In the genomic region with DNA sequence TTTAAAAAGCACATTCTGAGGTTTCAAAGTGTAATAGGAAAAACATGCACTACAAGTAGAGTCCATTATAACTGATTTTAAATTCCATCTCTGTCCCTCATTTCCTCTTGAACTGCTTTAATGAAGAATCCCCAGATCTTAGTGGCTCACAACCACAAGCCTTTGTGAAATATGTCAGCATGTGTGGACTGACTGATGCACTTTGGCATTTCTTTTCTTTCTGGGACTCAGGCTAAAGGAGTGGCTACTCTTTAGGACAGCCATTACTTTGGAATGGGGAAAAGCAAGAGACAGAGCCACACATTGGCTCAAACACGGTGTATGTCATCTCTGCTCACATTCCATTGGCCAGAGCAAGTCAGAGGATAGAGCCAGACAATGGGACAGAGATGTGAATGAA, we compare ENCODE assay signal across 34 cellular contexts.
"Had no signal": no experiment of that assay in that cellular context is flagged by ENCODE, and none has a peak within 500 bp of the region (broad histone marks: within the 10 kb centered on the region; RNA-seq: fewer than 3 reads in every experiment).

No MANE protein-coding gene starts in this region.

- H3K27ac Mint-ChIP-seq: activated B cell treated with CpG ODN at 0.5 μM for 24 hours; activated CD4-positive, alpha-beta memory T cell treated with anti-CD3 and anti-CD28 coated beads for 36 hours; activated CD8-positive, alpha-beta memory T cell treated with anti-CD3 and anti-CD28 coated beads, Interleukin-2, amount 10 ng/mL, durations not matched to agents 7 days and 5 days; activated CD8-positive, alpha-beta T cell treated with anti-CD3 and anti-CD28 coated beads, Interleukin-2, amount 10 ng/mL, durations not matched to agents 7 days and 5 days; activated naive CD4-positive, alpha-beta T cell treated with anti-CD3 and anti-CD28 coated beads for 36 hours; activated naive CD4-positive, alpha-beta T cell treated with anti-CD3 and anti-CD28 coated beads, Interleukin-2, amount 50 U/mL, for 24 hours; activated naive CD8-positive, alpha-beta T cell treated with anti-CD3 and anti-CD28 coated beads for 36 hours; activated naive CD8-positive, alpha-beta T cell treated with anti-CD3 and anti-CD28 coated beads, Interleukin-2, amount 50 U/mL, for 24 hours; activated T-helper 1 cell treated with anti-CD3 and anti-CD28 coated beads, Interleukin-12 subunit alpha, Interleukin-12 subunit beta, Interleukin-2, Interleukin-4 antibody, amounts not matched to agents 30 ng/mL and 10 ng/mL and 1 ng/mL, durations not matched to agents 14 hours and 24 hours and 36 hours; activated T-helper 2 cell treated with anti-CD3 and anti-CD28 coated beads, Interferon-gamma antibody, Interleukin-2, Interleukin-4, amounts not matched to agents 10 μg/mL and 5 μg/mL and 100 μg/mL, durations not matched to agents 14 hours and 24 hours and 36 hours; effector memory CD8-positive, alpha-beta T cell; T-helper 17 cell; T-helper 2 cell treated with Interferon-gamma antibody and Interleukin-4, amounts not matched to agents 5 μg/mL and 100 μg/mL, for 36 hours had no signal

- H3K4me1 ChIP-seq: adrenal gland, body of pancreas had no signal

- H3K27ac ChIP-seq: adrenal gland, body of pancreas, WERI-Rb-1 had no signal

- DNase-seq: activated B cell treated with CpG ODN at 0.5 μM for 24 hours; activated CD4-positive, alpha-beta memory T cell treated with anti-CD3 and anti-CD28 coated beads for 36 hours; activated CD4-positive, alpha-beta T cell treated with anti-CD3 and anti-CD28 coated beads for 48 hours; activated CD4-positive, alpha-beta T cell treated with anti-CD3 and anti-CD28 coated beads, Interleukin-2, amount 50 U/mL, for 1 hour; activated CD8-positive, alpha-beta memory T cell treated with anti-CD3 and anti-CD28 coated beads, Interleukin-2, amount 10 ng/mL, durations not matched to agents 7 days and 5 days; activated CD8-positive, alpha-beta memory T cell treated with anti-CD3 and anti-CD28 coated beads, Interleukin-2, amount 50 U/mL, for 4 hours; activated CD8-positive, alpha-beta T cell treated with anti-CD3 and anti-CD28 coated beads, Interleukin-2, amount 10 ng/mL, durations not matched to agents 7 days and 5 days; activated effector memory CD4-positive, alpha-beta T cell treated with anti-CD3 and anti-CD28 coated beads, Interleukin-2, amount 50 U/mL, for 16 hours; activated naive CD4-positive, alpha-beta T cell treated with anti-CD3 and anti-CD28 coated beads for 36 hours; activated naive CD8-positive, alpha-beta T cell treated with anti-CD3 and anti-CD28 coated beads for 36 hours; activated naive CD8-positive, alpha-beta T cell treated with anti-CD3 and anti-CD28 coated beads, Interleukin-2, amount 50 U/mL, for 24 hours; activated T-cell treated with anti-CD3 and anti-CD28 coated beads, Interleukin-2, amount 50 U/mL, for 1 hour; activated T-cell treated with anti-CD3 and anti-CD28 coated beads, Interleukin-2, amount 50 U/mL, for 48 hours; adrenal gland; amygdala; aorta; body of pancreas; caudate nucleus; cortex of kidney; dermis blood vessel endothelial cell; effector CD4-positive, alpha-beta T cell; effector memory CD8-positive, alpha-beta T cell; foreskin fibroblast; head of caudate nucleus; T-helper 1 cell; T-helper 17 cell; T1000; WERI-Rb-1 had no signal

- H3K9me3 ChIP-seq: adrenal gland, body of pancreas had no signal

- H3K4me3 Mint-ChIP-seq: activated B cell treated with CpG ODN at 0.5 μM for 24 hours; activated CD4-positive, alpha-beta memory T cell treated with anti-CD3 and anti-CD28 coated beads for 36 hours; activated CD8-positive, alpha-beta memory T cell treated with anti-CD3 and anti-CD28 coated beads, Interleukin-2, amount 10 ng/mL, durations not matched to agents 7 days and 5 days; activated CD8-positive, alpha-beta T cell treated with anti-CD3 and anti-CD28 coated beads, Interleukin-2, amount 10 ng/mL, durations not matched to agents 7 days and 5 days; activated naive CD4-positive, alpha-beta T cell treated with anti-CD3 and anti-CD28 coated beads for 36 hours; activated naive CD4-positive, alpha-beta T cell treated with anti-CD3 and anti-CD28 coated beads, Interleukin-2, amount 50 U/mL, for 24 hours; activated naive CD8-positive, alpha-beta T cell treated with anti-CD3 and anti-CD28 coated beads for 36 hours; activated naive CD8-positive, alpha-beta T cell treated with anti-CD3 and anti-CD28 coated beads, Interleukin-2, amount 50 U/mL, for 24 hours; activated T-helper 1 cell treated with anti-CD3 and anti-CD28 coated beads, Interleukin-12 subunit alpha, Interleukin-12 subunit beta, Interleukin-2, Interleukin-4 antibody, amounts not matched to agents 30 ng/mL and 10 ng/mL and 1 ng/mL, durations not matched to agents 14 hours and 24 hours and 36 hours; effector memory CD8-positive, alpha-beta T cell; T-helper 17 cell; T-helper 2 cell treated with Interferon-gamma antibody and Interleukin-4, amounts not matched to agents 5 μg/mL and 100 μg/mL, for 36 hours had no signal

- H3K4me1 Mint-ChIP-seq: activated B cell treated with CpG ODN at 0.5 μM for 24 hours; activated CD8-positive, alpha-beta memory T cell treated with anti-CD3 and anti-CD28 coated beads, Interleukin-2, amount 10 ng/mL, durations not matched to agents 7 days and 5 days; activated naive CD4-positive, alpha-beta T cell treated with anti-CD3 and anti-CD28 coated beads, Interleukin-2, amount 50 U/mL, for 24 hours; activated naive CD8-positive, alpha-beta T cell treated with anti-CD3 and anti-CD28 coated beads for 36 hours; activated naive CD8-positive, alpha-beta T cell treated with anti-CD3 and anti-CD28 coated beads, Interleukin-2, amount 50 U/mL, for 24 hours; T-helper 17 cell had no signal

- H3K36me3 ChIP-seq: adrenal gland, WERI-Rb-1 had no signal

- H3K27me3 ChIP-seq: adrenal gland, body of pancreas had no signal

- H3K4me3 ChIP-seq: adrenal gland, body of pancreas had no signal

- H3K27me3 Mint-ChIP-seq: activated B cell treated with CpG ODN at 0.5 μM for 24 hours; activated CD4-positive, alpha-beta memory T cell treated with anti-CD3 and anti-CD28 coated beads for 36 hours; activated CD8-positive, alpha-beta memory T cell treated with anti-CD3 and anti-CD28 coated beads, Interleukin-2, amount 10 ng/mL, durations not matched to agents 7 days and 5 days; activated naive CD4-positive, alpha-beta T cell treated with anti-CD3 and anti-CD28 coated beads, Interleukin-2, amount 50 U/mL, for 24 hours; activated naive CD8-positive, alpha-beta T cell treated with anti-CD3 and anti-CD28 coated beads for 36 hours; activated naive CD8-positive, alpha-beta T cell treated with anti-CD3 and anti-CD28 coated beads, Interleukin-2, amount 50 U/mL, for 24 hours; effector memory CD8-positive, alpha-beta T cell; T-helper 17 cell had no signal

- FAIRE-seq: colon, frontal cortex had no signal

- H3K36me3 Mint-ChIP-seq: activated CD4-positive, alpha-beta memory T cell treated with anti-CD3 and anti-CD28 coated beads for 36 hours; activated CD8-positive, alpha-beta memory T cell treated with anti-CD3 and anti-CD28 coated beads, Interleukin-2, amount 10 ng/mL, durations not matched to agents 7 days and 5 days; activated naive CD4-positive, alpha-beta T cell treated with anti-CD3 and anti-CD28 coated beads, Interleukin-2, amount 50 U/mL, for 24 hours; activated naive CD8-positive, alpha-beta T cell treated with anti-CD3 and anti-CD28 coated beads for 36 hours had no signal
